In the genomic region with DNA sequence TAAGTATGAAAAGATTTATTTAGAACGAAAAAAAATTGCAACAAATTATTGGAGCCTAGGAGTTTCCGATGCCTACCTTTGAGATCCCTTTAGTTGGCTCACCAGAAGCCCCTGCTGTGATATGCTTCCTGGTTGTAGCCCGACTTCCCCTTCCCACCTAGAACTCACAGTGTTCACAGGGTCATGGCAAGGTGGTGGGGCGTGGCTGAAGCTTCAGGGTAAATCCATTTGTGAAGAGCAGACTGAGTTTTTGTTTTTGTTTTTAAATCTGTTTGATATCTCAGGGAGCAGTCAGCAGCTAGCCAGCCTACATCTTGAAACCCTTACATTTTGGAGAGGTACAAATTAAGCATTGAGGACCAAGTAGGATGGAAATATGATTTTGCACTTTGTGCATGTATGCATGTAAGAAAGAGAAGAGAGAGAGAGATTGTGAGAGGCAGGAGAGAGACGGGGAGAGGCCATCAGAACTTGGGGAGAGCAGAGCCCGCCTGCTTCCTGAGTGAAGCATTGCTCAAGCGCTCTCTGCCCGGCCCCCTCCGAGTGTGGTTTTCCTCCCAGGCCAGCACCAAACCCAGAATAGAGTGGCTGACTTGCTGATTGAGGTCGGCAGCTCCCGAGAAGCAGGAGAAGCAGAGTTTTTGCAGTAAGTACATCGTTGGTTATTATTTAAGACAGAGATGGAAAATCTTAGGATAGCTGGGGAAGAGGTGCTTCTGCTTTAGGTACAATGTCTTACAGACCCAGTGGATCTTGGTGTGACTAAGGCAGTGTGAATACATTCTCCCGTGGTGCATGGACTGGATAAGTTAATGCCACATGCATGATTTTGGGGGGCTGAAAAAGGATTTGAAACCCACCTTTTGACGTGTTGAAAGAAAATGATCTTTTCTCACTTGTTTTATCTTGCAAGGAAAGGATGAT, we compare ENCODE assay signal across 8 cellular contexts.
DNase-seq lines count a peak whose midpoint lies in the region; ATAC-seq and TF ChIP-seq lines count a peak whose summit lies in the region.

No MANE protein-coding gene starts in this region.

- H3K4me1 Mint-ChIP-seq in CD8-positive, alpha-beta T cell (ENCODE audit: low read depth) = peaks cover 27% of the 10 kb centered on the region
- H3K4me1 Mint-ChIP-seq in endothelial cell (ENCODE audit: unreplicated experiment) = peaks cover 8% of the 10 kb centered on the region

- H3K27ac ChIP-seq in CD8-positive, alpha-beta T cell (ENCODE audit: low read depth, low read length) = no peak overlapping the region
- H3K27ac ChIP-seq in smooth muscle cell (ENCODE audit: low read depth) = no peak overlapping the region
- no peak overlapping the region for H3K27ac ChIP-seq in hepatocyte

- 69% methylated on average over 14 of the region's 14 CpGs for WGBS in smooth muscle cell (ENCODE audit: low lambda C conversion rate)
- 76% methylated on average over 14 of the region's 14 CpGs for WGBS in hepatocyte (ENCODE audit: low lambda C conversion rate, missing lambda C conversion rate)

- H3K4me1 ChIP-seq in CD8-positive, alpha-beta T cell (ENCODE audit: insufficient read depth, low read length) = peaks cover 23% of the 10 kb centered on the region
- H3K4me1 ChIP-seq in smooth muscle cell (ENCODE audit: low read depth) (no peaks in the 10 kb centered on the region), hepatocyte (ENCODE audit: insufficient read depth) (no peaks in the 10 kb centered on the region)

- H3K27me3 Mint-ChIP-seq in CD8-positive, alpha-beta T cell (ENCODE audit: low read depth) = no peaks in the 10 kb centered on the region
- no peaks in the 10 kb centered on the region for H3K27me3 Mint-ChIP-seq in endothelial cell (ENCODE audit: unreplicated experiment)

- H3F3A ChIP-seq in smooth muscle cell (ENCODE audit: low read depth) = no peaks in the 10 kb centered on the region

- intact Hi-C loops in CD8-positive, alpha-beta T cell (cut with DNase I, micrococcal nuclease) = no loop called here

- no peak overlapping the region for H3K9ac ChIP-seq in smooth muscle cell (ENCODE audit: low read depth)

- H3K9me2 ChIP-seq in hepatocyte (replicated peaks; ENCODE audit: insufficient read depth) = no peaks in the 10 kb centered on the region

- POLR2A ChIA-PET in CD8-positive, alpha-beta T cell (lab: Charles Lee) = no interaction called here

- H3K4me3 Mint-ChIP-seq in CD8-positive, alpha-beta T cell = peak overlapping the region; percentile 75
- H3K4me3 Mint-ChIP-seq in endothelial cell (ENCODE audit: unreplicated experiment) = no peak overlapping the region

- no peaks in the 10 kb centered on the region for H3K9me3 Mint-ChIP-seq in CD8-positive, alpha-beta T cell
- no peaks in the 10 kb centered on the region for H3K9me3 Mint-ChIP-seq in endothelial cell (ENCODE audit: unreplicated experiment)

- TF ChIP-seq CTCF in CD8-positive, alpha-beta T cell (IDR thresholded peaks at IDR 0.05) = no peak
- no peak for TF ChIP-seq CTCF in fibroblast of mammary gland (conservative IDR thresholded peaks at IDR 0.05; ENCODE audit: control insufficient read depth, insufficient read depth, low read depth, low read length)
- no peak for TF ChIP-seq CTCF in smooth muscle cell (IDR thresholded peaks at IDR 0.05; ENCODE audit: borderline replicate concordance, insufficient read depth, poor library complexity, severe bottlenecking)
- TF ChIP-seq CTCF in hepatocyte (IDR thresholded peaks at IDR 0.05; ENCODE audit: poor library complexity) = no peak
- TF ChIP-seq CTCF in endothelial cell (IDR thresholded peaks at IDR 0.05; ENCODE audit: unreplicated experiment) = no peak

- H3K9me3 ChIP-seq in CD8-positive, alpha-beta T cell (ENCODE audit: low read length) = no peaks in the 10 kb centered on the region
- no peaks in the 10 kb centered on the region for H3K9me3 ChIP-seq in smooth muscle cell (replicated peaks; ENCODE audit: low read depth)
- no peaks in the 10 kb centered on the region for H3K9me3 ChIP-seq in hepatocyte (ENCODE audit: low read depth)

- H3K4me3 ChIP-seq in CD8-positive, alpha-beta T cell (ENCODE audit: low read depth, low read length) = peak overlapping the region; percentile 7
- H3K4me3 ChIP-seq in fibroblast of mammary gland (ENCODE audit: control insufficient read depth, low read depth, low read length) (peak overlapping the region; percentile 15), smooth muscle cell (no peak overlapping the region), hepatocyte (no peak overlapping the region)

- H4K20me1 ChIP-seq in smooth muscle cell (ENCODE audit: low read depth) (no peaks in the 10 kb centered on the region), hepatocyte (ENCODE audit: insufficient read depth, poor library complexity, severe bottlenecking) (no peaks in the 10 kb centered on the region)

- DNase-seq in CD8-positive, alpha-beta T cell = peak in 6 of 7 experiments; percentile 31 to 67 (median 38)
- DNase-seq in activated CD4-positive, alpha-beta T cell treated with anti-CD3 and anti-CD28 coated beads, Interleukin-2, amount 50 U/mL, for 48 hours = peak; percentile 27 to 49
- DNase-seq in fibroblast of mammary gland (ENCODE audit: low read depth) (peak; percentile 51), smooth muscle cell (lab: John Stamatoyannopoulos, UW; ENCODE audit: unreplicated experiment) (no peak), hepatocyte (ENCODE audit: low spot score) (no peak), NCI-H1417 treated with DMSO at 0.1 percent for 48 hours (lab: John Stamatoyannopoulos, UW) (no peak), endothelial cell (ENCODE audit: low spot score) (no peak)

- H3K27ac Mint-ChIP-seq in CD8-positive, alpha-beta T cell = peak overlapping the region; percentile 75
- H3K27ac Mint-ChIP-seq in endothelial cell (ENCODE audit: unreplicated experiment) = no peak overlapping the region

- CTCF ChIA-PET in CD8-positive, alpha-beta T cell (lab: Charles Lee) = interaction anchor here (1.1 to 1.7 kb wide), 4 partner anchors 29 to 412 kb away, joined by 3 to 5 read pairs (median 3); no protein-coding TSS in a partner anchor

- H3K36me3 ChIP-seq in CD8-positive, alpha-beta T cell (ENCODE audit: insufficient read depth, low read length) = no peaks in the 10 kb centered on the region
- no peaks in the 10 kb centered on the region for H3K36me3 ChIP-seq in smooth muscle cell (ENCODE audit: low read depth)
- H3K36me3 ChIP-seq in hepatocyte (replicated peaks; ENCODE audit: insufficient read depth, low read depth) = no peaks in the 10 kb centered on the region

- no peaks in the 10 kb centered on the region for H3K36me3 Mint-ChIP-seq in CD8-positive, alpha-beta T cell
- no peaks in the 10 kb centered on the region for H3K36me3 Mint-ChIP-seq in endothelial cell (ENCODE audit: low read depth, unreplicated experiment)

- no peaks in the 10 kb centered on the region for H3K27me3 ChIP-seq in CD8-positive, alpha-beta T cell (ENCODE audit: insufficient read depth, low read length)
- no peaks in the 10 kb centered on the region for H3K27me3 ChIP-seq in smooth muscle cell (ENCODE audit: low read depth)
- H3K27me3 ChIP-seq in hepatocyte = no peaks in the 10 kb centered on the region

- H2AFZ ChIP-seq in smooth muscle cell (ENCODE audit: low read depth) = no peak overlapping the region
- H2AFZ ChIP-seq in hepatocyte = no peak overlapping the region

- H3K4me2 ChIP-seq in smooth muscle cell (peak overlapping the region; percentile 14), hepatocyte (no peak overlapping the region)

- H3K79me2 ChIP-seq in smooth muscle cell (ENCODE audit: low read depth) = no peaks in the 10 kb centered on the region
- H3K79me2 ChIP-seq in hepatocyte = no peaks in the 10 kb centered on the region

- peak; percentile 81 for ATAC-seq in CD8-positive, alpha-beta T cell
- peak; percentile 61 for ATAC-seq in HG02759 (IDR thresholded peaks at IDR 0.05; ENCODE audit: unreplicated experiment)

Comparison
In these comparisons a context has a peak if more than half of its experiments do, and no peak if none do; other contexts are left out.
1. DNase-seq: peak in CD8-positive, alpha-beta T cell (6 of 7), activated CD4-positive, alpha-beta T cell treated with anti-CD3 and anti-CD28 coated beads, Interleukin-2, amount 50 U/mL, for 48 hours (2 of 2) and fibroblast of mammary gland (single experiment); none in smooth muscle cell (single experiment), hepatocyte (single experiment), NCI-H1417 treated with DMSO at 0.1 percent for 48 hours (single experiment) and endothelial cell (single experiment).
2. H3K4me3 ChIP-seq: peak in CD8-positive, alpha-beta T cell (single experiment) and fibroblast of mammary gland (single experiment); none in smooth muscle cell (single experiment) and hepatocyte (single experiment).